17 cellular contexts compared by ENCODE assay signal in the genomic region with DNA sequence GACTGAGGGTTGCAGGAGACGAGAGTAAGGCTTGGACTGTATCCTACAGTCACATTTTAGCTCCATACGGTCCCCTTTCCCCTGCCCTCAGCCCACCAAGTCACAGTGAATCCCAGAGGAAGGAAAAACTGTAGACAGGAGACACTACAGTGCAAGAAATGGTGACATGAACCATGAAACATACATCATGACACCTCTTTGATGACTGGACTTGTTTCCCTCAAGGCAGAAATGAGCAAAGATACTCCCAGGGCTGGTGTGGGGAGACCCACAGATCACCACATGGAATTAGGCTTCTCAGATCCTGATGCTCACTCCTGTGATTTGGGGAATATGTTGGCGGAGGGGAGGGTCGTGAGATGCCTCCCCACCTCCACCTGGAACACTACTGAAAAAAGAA. TPM values are rescaled to one million over a fixed set of nuclear protein-coding genes. Genes with fewer than 3 reads are reported as not detected.
A peak's percentile ranks its signal among the peaks of the same experiment; 100 is the strongest.
DNase-seq lines count a peak whose midpoint lies in the region; ATAC-seq and TF ChIP-seq lines count a peak whose summit lies in the region.
"Had no signal": no experiment of that assay in that cellular context is flagged by ENCODE, and none has a peak within 500 bp of the region (broad histone marks: within the 10 kb centered on the region; RNA-seq: fewer than 3 reads in every experiment).

No MANE protein-coding gene starts in this region.

- no peaks in the 10 kb centered on the region for H3K36me3 Mint-ChIP-seq in activated CD4-positive, alpha-beta T cell treated with anti-CD3 and anti-CD28 coated beads, Interleukin-2, amount 10 ng/mL, durations not matched to agents 24 days and 14 days (ENCODE audit: low read depth)
- no peaks in the 10 kb centered on the region for H3K36me3 Mint-ChIP-seq in T-helper 17 cell (ENCODE audit: low read depth)
- H3K36me3 Mint-ChIP-seq: CD4-positive, CD25-positive, alpha-beta regulatory T cell; IgD-negative memory B cell had no signal

- no peak for ATAC-seq in T-helper 17 cell
- ATAC-seq: GM12878 had no signal

- H3K4me3 Mint-ChIP-seq in activated CD4-positive, alpha-beta T cell treated with anti-CD3 and anti-CD28 coated beads, Interleukin-2, amount 10 ng/mL, durations not matched to agents 24 days and 14 days = no peak overlapping the region
- H3K4me3 Mint-ChIP-seq in T-helper 17 cell = no peak overlapping the region
- H3K4me3 Mint-ChIP-seq: CD4-positive, CD25-positive, alpha-beta regulatory T cell; IgD-negative memory B cell had no signal

- no peaks in the 10 kb centered on the region for H3K4me1 ChIP-seq in transverse colon
- H3K4me1 ChIP-seq: HAP-1 had no signal

- no peak overlapping the region for H3K4me3 ChIP-seq in transverse colon
- H3K4me3 ChIP-seq: GM12878, HAP-1 had no signal

- WGBS in transverse colon (ENCODE audit: low coverage in 1 of 2), 2 donors = 69 to 82% methylated on average over 3 to 4 of the region's 4 CpGs

- no peaks in the 10 kb centered on the region for H3K9me3 Mint-ChIP-seq in activated CD4-positive, alpha-beta T cell treated with anti-CD3 and anti-CD28 coated beads, Interleukin-2, amount 10 ng/mL, durations not matched to agents 24 days and 14 days

- peaks cover 30% of the 10 kb centered on the region for H3K27me3 Mint-ChIP-seq in activated CD4-positive, alpha-beta T cell treated with anti-CD3 and anti-CD28 coated beads, Interleukin-2, amount 10 ng/mL, durations not matched to agents 24 days and 14 days
- no peaks in the 10 kb centered on the region for H3K27me3 Mint-ChIP-seq in T-helper 17 cell

- intact Hi-C loops in activated CD4-positive, alpha-beta T cell treated with anti-CD3 and anti-CD28 coated beads, Interleukin-2, amount 10 ng/mL, durations not matched to agents 24 days and 14 days (cut with micrococcal nuclease) = no loop called here
- intact Hi-C loops in transverse colon (cut with DNase I; ENCODE audit: low total_unique reads) = no loop called here

- H3K27me3 ChIP-seq in transverse colon = peaks cover 3% of the 10 kb centered on the region

- no peak overlapping the region for H3K27ac ChIP-seq in transverse colon
- H3K27ac ChIP-seq: 22Rv1 had no signal

- TF ChIP-seq EP300 in transverse colon (IDR thresholded peaks at IDR 0.05; ENCODE audit: low read depth) = no peak

- no peaks in the 10 kb centered on the region for H3K36me3 ChIP-seq in transverse colon
- H3K36me3 ChIP-seq: HAP-1 had no signal

- H3K4me1 Mint-ChIP-seq in activated CD4-positive, alpha-beta T cell treated with anti-CD3 and anti-CD28 coated beads, Interleukin-2, amount 10 ng/mL, durations not matched to agents 24 days and 14 days = peaks cover 19% of the 10 kb centered on the region
- peaks cover 24% of the 10 kb centered on the region for H3K4me1 Mint-ChIP-seq in T-helper 17 cell
- H3K4me1 Mint-ChIP-seq: IgD-negative memory B cell had no signal

- no peaks in the 10 kb centered on the region for H3K9me3 ChIP-seq in T-helper 17 cell (ENCODE audit: control insufficient read depth, low read length, poor library complexity, severe bottlenecking)
- no peaks in the 10 kb centered on the region for H3K9me3 ChIP-seq in transverse colon
- H3K9me3 ChIP-seq: HAP-1 had no signal

- in situ Hi-C loops in transverse colon (cut with MboI; ENCODE audit: low pct_ligation_motif_present in 1 of 4, low pct_unique_long_range_greater_than_20kb in 1 of 4, low sequenced_read_pairs in 3 of 4) = no loop called here

- no peak for TF ChIP-seq POLR2A in transverse colon (IDR thresholded peaks at IDR 0.05)

- peak; percentile 50 for DNase-seq in activated CD4-positive, alpha-beta T cell treated with anti-CD3 and anti-CD28 coated beads, Interleukin-2, amount 10 ng/mL, durations not matched to agents 24 days and 14 days
- DNase-seq in activated CD4-positive, alpha-beta T cell treated with anti-CD3 and anti-CD28 coated beads, Interleukin-2, amount 50 U/mL, for 4 hours = no peak
- DNase-seq in T-helper 17 cell = no peak
- DNase-seq in left kidney (ENCODE audit: low read depth, low spot score) = peak; percentile 7
- DNase-seq in activated CD8-positive, alpha-beta memory T cell treated with anti-CD3 and anti-CD28 coated beads, Interleukin-2, amount 50 U/mL, for 48 hours = no peak
- no peak for DNase-seq in transverse colon
- no peak for DNase-seq in GM20000 (ENCODE audit: low spot score)
- DNase-seq: CD4-positive, CD25-positive, alpha-beta regulatory T cell; DMS79 had no signal

- TF ChIP-seq CTCF in transverse colon (IDR thresholded peaks at IDR 0.05) (no peak), GM20000 (IDR thresholded peaks at IDR 0.05; ENCODE audit: extremely low read depth, missing control alignments) (no peak)

- peak overlapping the region; percentile 17 for H3K27ac Mint-ChIP-seq in activated CD4-positive, alpha-beta T cell treated with anti-CD3 and anti-CD28 coated beads, Interleukin-2, amount 10 ng/mL, durations not matched to agents 24 days and 14 days
- peak overlapping the region; percentile 24 for H3K27ac Mint-ChIP-seq in T-helper 17 cell
- H3K27ac Mint-ChIP-seq: IgD-negative memory B cell had no signal

RNA-seq across cellular contexts. Expression of gene SPP2, which starts 48.2 kb away (rescaled TPM):
- total RNA-seq in activated CD4-positive, alpha-beta T cell treated with anti-CD3 and anti-CD28 coated beads, Interleukin-2, amount 10 ng/mL, durations not matched to agents 24 days and 14 days = not detected in 2 replicates
- not detected for total RNA-seq in T-helper 17 cell
- not detected for total RNA-seq in transverse colon
- total RNA-seq: A673; CD4-positive, CD25-positive, alpha-beta regulatory T cell; G401; GM12878; H1; HT1080 had no signal

Comparison
In these comparisons a context has a peak if more than half of its experiments do, and no peak if none do; other contexts are left out.
1. DNase-seq: peak in activated CD4-positive, alpha-beta T cell treated with anti-CD3 and anti-CD28 coated beads, Interleukin-2, amount 10 ng/mL, durations not matched to agents 24 days and 14 days (single experiment) and left kidney (single experiment); none in activated CD4-positive, alpha-beta T cell treated with anti-CD3 and anti-CD28 coated beads, Interleukin-2, amount 50 U/mL, for 4 hours (0 of 2), T-helper 17 cell (0 of 3), activated CD8-positive, alpha-beta memory T cell treated with anti-CD3 and anti-CD28 coated beads, Interleukin-2, amount 50 U/mL, for 48 hours (single experiment), transverse colon (single experiment) and GM20000 (single experiment).